In genomic region chr22:35043251-35043931, GRCh38 we compare ENCODE assay signal across 12 cellular contexts. TPM values are rescaled to one million over a fixed set of nuclear protein-coding genes. Genes with fewer than 3 reads are reported as not detected.
DNase-seq lines count a peak whose midpoint lies in the region; ATAC-seq and TF ChIP-seq lines count a peak whose summit lies in the region.
"Had no signal": no experiment of that assay in that cellular context is flagged by ENCODE, and none has a peak within 500 bp of the region (broad histone marks: within the 10 kb centered on the region; RNA-seq: fewer than 3 reads in every experiment).

No MANE protein-coding gene starts in this region.

- H3K27ac ChIP-seq in HCT116 (ENCODE audit: low read depth, low read length) (no peak overlapping the region), SK-N-SH (ENCODE audit: low read depth in 2 of 2, low read length in 1 of 2) (no peak overlapping the region), Peyer's patch (no peak overlapping the region)
- H3K27ac ChIP-seq: 22Rv1, neutrophil had no signal

- TF ChIP-seq CTCF in HCT116 (IDR thresholded peaks at IDR 0.05 in 2 of 3, conservative IDR thresholded peaks at IDR 0.05 in 1 of 3; ENCODE audit: borderline replicate concordance in 1 of 3, insufficient read depth in 1 of 3, low read depth in 2 of 3, low read length in 2 of 3): peak; percentile 8 to 40 (median 40); a peak in 5 of 6 replicates
- peak; percentile 37 for TF ChIP-seq CTCF in SK-N-SH (IDR thresholded peaks at IDR 0.05)
- TF ChIP-seq CTCF in mucosa of descending colon (IDR thresholded peaks at IDR 0.05): peak; percentile 26
- TF ChIP-seq CTCF in Peyer's patch (IDR thresholded peaks at IDR 0.05): peak in 3 of 6 experiments; percentile 8 to 53 (median 39)

- H3F3A ChIP-seq in SK-N-SH (replicated peaks; ENCODE audit: insufficient read depth): no peaks in the 10 kb centered on the region

- H3K79me2 ChIP-seq in HCT116 (ENCODE audit: insufficient read depth, low read length) (no peaks in the 10 kb centered on the region), SK-N-SH (ENCODE audit: insufficient read depth) (no peaks in the 10 kb centered on the region)

- H3K9ac ChIP-seq in HCT116 (ENCODE audit: low read length) (no peak overlapping the region), SK-N-SH (no peak overlapping the region)

- H4K20me1 ChIP-seq in HCT116 (ENCODE audit: insufficient read depth): no peaks in the 10 kb centered on the region
- no peaks in the 10 kb centered on the region for H4K20me1 ChIP-seq in SK-N-SH (ENCODE audit: insufficient read depth)

- TF ChIP-seq RAD21 in HCT116 (IDR thresholded peaks at IDR 0.05; ENCODE audit: low read depth): peak; percentile 29; the same call in 1 of the 2 replicates
- TF ChIP-seq RAD21 in SK-N-SH (IDR thresholded peaks at IDR 0.05; ENCODE audit: low read length): peak; percentile 19; the same call in 1 of the 2 replicates

- TF ChIP-seq EP300 in SK-N-SH (IDR thresholded peaks at IDR 0.05; ENCODE audit: borderline replicate concordance in 1 of 2, low read depth in 1 of 2, low read length in 1 of 2): no peak

- H3K27me3 ChIP-seq in HCT116 (ENCODE audit: insufficient read depth, low read length) (peaks cover 10% of the 10 kb centered on the region; the same call in 1 of the 2 replicates), SK-N-SH (ENCODE audit: insufficient read depth) (no peaks in the 10 kb centered on the region), Peyer's patch (no peaks in the 10 kb centered on the region)
- H3K27me3 ChIP-seq: neutrophil had no signal

- BruUV-seq in HCT116 (replicated peaks; lab: Mats Ljungman, UMichigan): no TSS peak

- H2AFZ ChIP-seq in HCT116 (ENCODE audit: low read depth, low read length, poor library complexity, severe bottlenecking): no peak overlapping the region
- H2AFZ ChIP-seq in SK-N-SH (ENCODE audit: low read depth): no peak overlapping the region

- H3K9me2 ChIP-seq in HCT116 (ENCODE audit: insufficient read depth) (no peaks in the 10 kb centered on the region), SK-N-SH (no peaks in the 10 kb centered on the region)

- intact Hi-C loops in HCT116 (cut with micrococcal nuclease): loop anchor here (1.0 to 10.0 kb wide), 2 partner anchors 107 to 191 kb away; no protein-coding TSS in a partner anchor
- intact Hi-C loops in mucosa of descending colon (cut with DNase I, micrococcal nuclease): loop anchor here in 1 of 2 donors (10.0 kb wide), 1 partner anchor 91 kb away; no protein-coding TSS in a partner anchor

- POLR2A ChIA-PET in HCT116 (lab: Charles Lee) (no interaction called here), SK-N-SH (lab: Yijun Ruan, JAX) (no interaction called here)

- peak; percentile 61 for ATAC-seq in HCT116
- ATAC-seq in mucosa of descending colon: peak; percentile 68

- H3K9me3 ChIP-seq in HCT116 (ENCODE audit: control insufficient read depth in 1 of 2, insufficient read depth in 1 of 2, low read depth in 1 of 2, low read length in 2 of 2) (no peaks in the 10 kb centered on the region), SK-N-SH (no peaks in the 10 kb centered on the region), mucosa of descending colon (no peaks in the 10 kb centered on the region), Peyer's patch (no peaks in the 10 kb centered on the region)
- H3K9me3 ChIP-seq: neutrophil had no signal

- H3K4me3 ChIP-seq in HCT116 (replicated peaks in 1 of 2; ENCODE audit: low read depth in 1 of 2, low read length in 2 of 2) (no peak overlapping the region), SK-N-SH (ENCODE audit: low read depth in 2 of 2, low read length in 1 of 2) (no peak overlapping the region), mucosa of descending colon (no peak overlapping the region), Peyer's patch (no peak overlapping the region)

- CTCF ChIA-PET in HCT116 (lab: Charles Lee): interaction anchor here (0.6 to 1.7 kb wide), 9 partner anchors 19 to 188 kb away, joined by 3 to 14 read pairs (median 4); no protein-coding TSS in a partner anchor
- CTCF ChIA-PET in SK-N-SH (lab: Yijun Ruan, JAX): interaction anchor here (0.6 to 1.7 kb wide), 3 partner anchors 20 to 106 kb away, joined by 3 to 9 read pairs (median 4); no protein-coding TSS in a partner anchor

- 8% methylated on average over 6 of the region's 6 CpGs for WGBS in SK-N-SH (ENCODE audit: low lambda C conversion rate)

- H3K4me2 ChIP-seq in HCT116 (ENCODE audit: low read length) (no peak overlapping the region), SK-N-SH (no peak overlapping the region)

- peak; percentile 7 for DNase-seq in DMS 273 (lab: John Stamatoyannopoulos, UW; ENCODE audit: unreplicated experiment)
- DNase-seq in DMS 273 treated with DMSO at 0.1 percent for 48 hours (lab: John Stamatoyannopoulos, UW): no peak
- no peak for DNase-seq in HCT116 (ENCODE audit: low read depth, low spot score)
- DNase-seq in SK-N-SH: no peak
- peak in 2 of 3 donors; percentile 68 to 75 for DNase-seq in mucosa of descending colon
- DNase-seq in Peyer's patch: no peak
- no peak for DNase-seq in SIG-M5 treated with dmso at 0.1 percent for 504 hours (lab: John Stamatoyannopoulos, UW; ENCODE audit: unreplicated experiment)
- no peak for DNase-seq in GDM1 (lab: John Stamatoyannopoulos, UW)
- DNase-seq: GF-D8, NCI-H345 had no signal

- H3K4me1 ChIP-seq in HCT116 (ENCODE audit: control insufficient read depth in 1 of 2, insufficient read depth in 2 of 2, low read length in 2 of 2) (no peaks in the 10 kb centered on the region), SK-N-SH (ENCODE audit: control insufficient read depth in 1 of 2, insufficient read depth in 2 of 2, low read depth in 1 of 2, low read length in 1 of 2) (peaks cover 0 to 4% of the 10 kb centered on the region in 2 experiments; a peak in 1 of 4 replicates), mucosa of descending colon (ENCODE audit: low read depth) (peaks cover 4% of the 10 kb centered on the region), Peyer's patch (peaks cover 0 to 6% (median 0%) of the 10 kb centered on the region in 4 donors)

- TF ChIP-seq POLR2A in HCT116 (IDR thresholded peaks at IDR 0.05; ENCODE audit: borderline replicate concordance, extremely low read depth, insufficient read depth, insufficient read length): no peak
- TF ChIP-seq POLR2A in Peyer's patch (IDR thresholded peaks at IDR 0.05): no peak

- RAD21 ChIA-PET in HCT116 (lab: Charles Lee; ENCODE audit: low non-redundant PET in 1 of 2, low total read pairs in 2 of 2, uncharacterized antibody in 2 of 2, unreplicated experiment in 2 of 2): interaction anchor here in 1 of 2 experiments (0.6 to 1.0 kb wide), 2 partner anchors 107 to 153 kb away, joined by 3 to 4 read pairs; no protein-coding TSS in a partner anchor

- H3K36me3 ChIP-seq in HCT116 (ENCODE audit: control insufficient read depth in 1 of 2, insufficient read depth in 2 of 2, low read length in 2 of 2): no peaks in the 10 kb centered on the region
- no peaks in the 10 kb centered on the region for H3K36me3 ChIP-seq in SK-N-SH (replicated peaks in 1 of 2; ENCODE audit: control insufficient read depth in 1 of 2, insufficient read depth in 2 of 2, low read length in 1 of 2)
- no peaks in the 10 kb centered on the region for H3K36me3 ChIP-seq in mucosa of descending colon (ENCODE audit: low read depth)
- H3K36me3 ChIP-seq in Peyer's patch: no peaks in the 10 kb centered on the region
- H3K36me3 ChIP-seq: neutrophil had no signal

TF ChIP-seq in HCT116, 20 proteins besides CTCF, POLR2A, EP300 and RAD21 (continues in another document):
- TF ChIP-seq POLR2AphosphoS5 (IDR thresholded peaks at IDR 0.05; ENCODE audit: low read depth, low read length) (no peak), ELF1 (IDR thresholded peaks at IDR 0.05; ENCODE audit: borderline replicate concordance, low read depth) (no peak), TCF7L2 (IDR thresholded peaks at IDR 0.05; ENCODE audit: borderline replicate concordance, extremely low read depth, insufficient read depth, insufficient read length) (no peak), EZH2phosphoT487 (IDR thresholded peaks at IDR 0.05; ENCODE audit: borderline replicate concordance) (no peak), SIN3A (IDR thresholded peaks at IDR 0.05; ENCODE audit: low read depth) (no peak), MAX (IDR thresholded peaks at IDR 0.05) (no peak), ZFX (IDR thresholded peaks at IDR 0.05) (no peak), YY1 (IDR thresholded peaks at IDR 0.05; ENCODE audit: extremely low read depth, insufficient replicate concordance, low read depth, low read length) (no peak), EGR1 (IDR thresholded peaks at IDR 0.05; ENCODE audit: low read depth) (no peak), SRF (IDR thresholded peaks at IDR 0.05; ENCODE audit: low read depth) (no peak), ZNF274 (IDR thresholded peaks at IDR 0.05; ENCODE audit: low read depth, low read length) (no peak)

TF ChIP-seq in SK-N-SH, 30 proteins besides CTCF, POLR2A, EP300 and RAD21:
- TF ChIP-seq JUND (IDR thresholded peaks at IDR 0.05): no peak
- TF ChIP-seq MAX (IDR thresholded peaks at IDR 0.05; ENCODE audit: low read depth): no peak
- no peak for TF ChIP-seq FOSL2 (IDR thresholded peaks at IDR 0.05; ENCODE audit: borderline replicate concordance, low read depth)
- no peak for TF ChIP-seq RXRA (IDR thresholded peaks at IDR 0.05; ENCODE audit: borderline replicate concordance, low read depth)
- no peak for TF ChIP-seq TEAD4 (IDR thresholded peaks at IDR 0.05; ENCODE audit: borderline replicate concordance, insufficient read depth)
- no peak for TF ChIP-seq IRF3 (IDR thresholded peaks at IDR 0.05; ENCODE audit: low read depth, low read length)

RNA-seq across cellular contexts. Expression of gene ISX, which starts 22.6 kb away (rescaled TPM):
- total RNA-seq in HCT116 (2021; ENCODE audit: unreplicated experiment) (not detected), mucosa of descending colon (100 to 1,000 TPM in 1 of 3 donors, 10 to 100 TPM in 2; 35.3 to 104 (median 50.3) TPM), Peyer's patch (100 to 1,000 TPM in 2 of 4 donors, 10 to 100 TPM in 2; 26.4 to 187 (median 115) TPM)
- 0.01 TPM in 1 of 2 replicates, not detected in the other for polyA plus RNA-seq in HCT116 (2012)
- not detected in 2 replicates for polyA plus RNA-seq in SK-N-SH (2012; rRNA removed)
- polyA plus RNA-seq in SK-N-SH (2012; cell fraction: cytosol; rRNA removed): not detected in 2 replicates
- polyA plus RNA-seq in SK-N-SH (2012; cell fraction: nucleus; rRNA removed): not detected in 2 replicates

Comparison
In these comparisons a context has a peak if more than half of its experiments do, and no peak if none do; other contexts are left out.
1. DNase-seq: peak in DMS 273 (single experiment) and mucosa of descending colon (2 of 3); none in DMS 273 treated with DMSO at 0.1 percent for 48 hours (single experiment), HCT116 (single experiment), SK-N-SH (single experiment), Peyer's patch (0 of 3), SIG-M5 treated with dmso at 0.1 percent for 504 hours (single experiment) and GDM1 (single experiment).
2. RNA of gene ISX, which starts 22.6 kb away (total RNA-seq): 26.4 to 187 TPM in Peyer's patch and 35.3 to 104 TPM in mucosa of descending colon; not detected in HCT116 (single experiment); every median in the first group is over 10 times any median in the second.